8 cellular contexts compared by ENCODE assay signal in genomic region chr1:156500847-156501686, GRCh38. TPM values are rescaled to one million over a fixed set of nuclear protein-coding genes. Genes with fewer than 3 reads are reported as not detected.
DNase-seq lines count a peak whose midpoint lies in the region; TF ChIP-seq lines count a peak whose summit lies in the region.

No MANE protein-coding gene starts in this region.

- peaks cover 33% of the 10 kb centered on the region for H3K79me2 ChIP-seq in neural progenitor cell (ENCODE audit: low read depth)

- peak; percentile 37 for TF ChIP-seq CTCF in fibroblast of villous mesenchyme (IDR thresholded peaks at IDR 0.05; ENCODE audit: insufficient read depth, low read depth, low read length)
- peak; percentile 55 for TF ChIP-seq CTCF in neural progenitor cell (IDR thresholded peaks at IDR 0.05)

- peak overlapping the region; percentile 77 for H2AFZ ChIP-seq in neural progenitor cell (replicated peaks)

- H3K9me3 Mint-ChIP-seq in neural progenitor cell: no peaks in the 10 kb centered on the region

- H3K4me2 ChIP-seq in neural progenitor cell: peak overlapping the region; percentile 95

- DNase-seq in G401 (ENCODE audit: low spot score): peak; percentile 97
- DNase-seq in HAP-1 (ENCODE audit: low spot score in 2 of 2): peak; percentile 88 to 94
- peak; percentile 98 for DNase-seq in MG63
- peak; percentile 96 to 100 for DNase-seq in SHP77 (lab: John Stamatoyannopoulos, UW)
- peak; percentile 93 for DNase-seq in activated gamma-delta T cell (lab: John Stamatoyannopoulos, UW)
- peak; percentile 97 for DNase-seq in fibroblast of villous mesenchyme (ENCODE audit: low read depth)
- DNase-seq in neural progenitor cell (ENCODE audit: low spot score): peak; percentile 98

- no peaks in the 10 kb centered on the region for H3K27me3 ChIP-seq in HAP-1 (ENCODE audit: low read depth)
- no peaks in the 10 kb centered on the region for H3K27me3 ChIP-seq in MG63
- no peaks in the 10 kb centered on the region for H3K27me3 ChIP-seq in neural progenitor cell
- H3K27me3 ChIP-seq in stomach smooth muscle (ENCODE audit: control insufficient read depth in 1 of 2, insufficient read depth in 2 of 2, low read length in 2 of 2): no peaks in the 10 kb centered on the region

- peaks cover 28% of the 10 kb centered on the region for H3K4me1 ChIP-seq in HAP-1
- H3K4me1 ChIP-seq in neural progenitor cell: peaks cover 34% of the 10 kb centered on the region
- peaks cover 74% of the 10 kb centered on the region for H3K4me1 ChIP-seq in stomach smooth muscle (ENCODE audit: control insufficient read depth, insufficient read depth, low read length)

- H3K9me3 ChIP-seq in HAP-1: no peaks in the 10 kb centered on the region
- no peaks in the 10 kb centered on the region for H3K9me3 ChIP-seq in MG63
- no peaks in the 10 kb centered on the region for H3K9me3 ChIP-seq in neural progenitor cell (ENCODE audit: low read depth)
- H3K9me3 ChIP-seq in stomach smooth muscle (ENCODE audit: control insufficient read depth in 2 of 2, low read length in 2 of 2): no peaks in the 10 kb centered on the region

- in situ Hi-C loops in G401 (cut with HindIII; ENCODE audit: low sequenced_read_pairs) (no loop called here), HAP-1 (cut with MboI; ENCODE audit: low sequenced_read_pairs) (no loop called here)

- H3K27ac ChIP-seq in neural progenitor cell (peak overlapping the region; percentile 80), stomach smooth muscle (ENCODE audit: low read length) (peak overlapping the region; percentile 100)

- H3K9ac ChIP-seq in neural progenitor cell: no peak overlapping the region
- peak overlapping the region; percentile 95 to 97 for H3K9ac ChIP-seq in stomach smooth muscle (ENCODE audit: low read length in 2 of 2)

- H3K4me3 ChIP-seq in HAP-1 (peak overlapping the region; percentile 88), MG63 (peak overlapping the region; percentile 84), fibroblast of villous mesenchyme (ENCODE audit: low read depth, low read length) (peak overlapping the region; percentile 80), neural progenitor cell (peak overlapping the region; percentile 93), stomach smooth muscle (ENCODE audit: low read length in 2 of 2) (peak overlapping the region; percentile 69 to 97)

- H3K36me3 ChIP-seq in HAP-1 (replicated peaks): no peaks in the 10 kb centered on the region
- H3K36me3 ChIP-seq in MG63: peaks cover 14% of the 10 kb centered on the region
- H3K36me3 ChIP-seq in neural progenitor cell: no peaks in the 10 kb centered on the region
- no peaks in the 10 kb centered on the region for H3K36me3 ChIP-seq in stomach smooth muscle (ENCODE audit: control insufficient read depth in 2 of 2, insufficient read depth in 2 of 2, low read length in 2 of 2)

- peak overlapping the region; percentile 93 for H3K4me3 Mint-ChIP-seq in neural progenitor cell

- H4K20me1 ChIP-seq in neural progenitor cell (ENCODE audit: low read depth): peaks cover 43% of the 10 kb centered on the region

- H3K27me3 Mint-ChIP-seq in neural progenitor cell (ENCODE audit: insufficient read depth, low read depth): peaks cover 8% of the 10 kb centered on the region

- H3K36me3 Mint-ChIP-seq in neural progenitor cell: no peaks in the 10 kb centered on the region

- H3K27ac Mint-ChIP-seq in neural progenitor cell: peak overlapping the region; percentile 91

- H3F3A ChIP-seq in neural progenitor cell (ENCODE audit: low read depth): peaks cover 44% of the 10 kb centered on the region

- peaks cover 73% of the 10 kb centered on the region for H3K4me1 Mint-ChIP-seq in neural progenitor cell

RNA-seq across cellular contexts. Expression of gene MEF2D, which starts 0.5 kb away (rescaled TPM):
- 5.5 and 7.3 TPM in 2 replicates for total RNA-seq in G401 (2014; rRNA removed; shearing (Covaris generic))
- 3.4 and 11.7 TPM in 2 replicates for total RNA-seq in MG63 (2014; rRNA removed; shearing (Covaris generic); ENCODE audit: low replicate concordance)
- total RNA-seq in fibroblast of villous mesenchyme (10.0 and 10.8 TPM in 2 replicates), neural progenitor cell (ENCODE audit: low replicate concordance) (1.8 and 7.1 TPM in 2 replicates)

Comparison
In these comparisons a context has a peak if more than half of its experiments do, and no peak if none do; other contexts are left out.
1. Peak in every context shown above with its lines: DNase-seq, H3K4me3 ChIP-seq and H3K27ac ChIP-seq.